In the genomic region with DNA sequence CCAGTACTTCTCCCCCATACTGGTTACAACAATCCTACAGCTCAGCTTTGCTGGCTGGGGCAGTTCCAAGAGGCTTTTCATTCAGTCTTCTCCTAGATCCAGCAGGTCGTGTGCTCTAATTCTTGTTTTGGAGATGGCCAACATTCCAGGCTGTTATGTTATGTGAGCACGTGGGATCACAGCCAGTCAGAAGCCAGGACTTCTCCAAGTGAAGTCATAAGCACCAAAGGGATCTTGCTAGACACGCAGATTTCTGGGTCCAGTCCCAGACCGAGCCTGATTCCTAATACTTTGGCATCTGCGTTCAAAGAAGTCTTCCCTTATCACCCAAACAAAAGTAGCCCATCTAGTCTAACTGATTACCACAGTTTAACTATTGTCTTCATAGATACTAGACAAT, we compare ENCODE assay signal across 1 cellular context.
TF ChIP-seq lines count a peak whose summit lies in the region.

No MANE protein-coding gene starts in this region.

TF ChIP-seq in HEK293, 187 proteins besides CTCF, POLR2A, EP300 and RAD21 (continued from another document and continues in another):
- TF ChIP-seq, protein P1, sequence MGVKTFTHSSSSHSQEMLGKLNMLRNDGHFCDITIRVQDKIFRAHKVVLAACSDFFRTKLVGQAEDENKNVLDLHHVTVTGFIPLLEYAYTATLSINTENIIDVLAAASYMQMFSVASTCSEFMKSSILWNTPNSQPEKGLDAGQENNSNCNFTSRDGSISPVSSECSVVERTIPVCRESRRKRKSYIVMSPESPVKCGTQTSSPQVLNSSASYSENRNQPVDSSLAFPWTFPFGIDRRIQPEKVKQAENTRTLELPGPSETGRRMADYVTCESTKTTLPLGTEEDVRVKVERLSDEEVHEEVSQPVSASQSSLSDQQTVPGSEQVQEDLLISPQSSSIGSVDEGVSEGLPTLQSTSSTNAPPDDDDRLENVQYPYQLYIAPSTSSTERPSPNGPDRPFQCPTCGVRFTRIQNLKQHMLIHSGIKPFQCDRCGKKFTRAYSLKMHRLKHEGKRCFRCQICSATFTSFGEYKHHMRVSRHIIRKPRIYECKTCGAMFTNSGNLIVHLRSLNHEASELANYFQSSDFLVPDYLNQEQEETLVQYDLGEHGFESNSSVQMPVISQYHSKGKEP (tag by site-specific recombination; IDR thresholded peaks at IDR 0.05) = no peak
- TF ChIP-seq SETDB1 (IDR thresholded peaks at IDR 0.05; ENCODE audit: insufficient read length, low read length) (no peak), ZNF600 (tag by site-specific recombination; IDR thresholded peaks at IDR 0.05) (peak; percentile 88), ZNF791 (tag by site-specific recombination; IDR thresholded peaks at IDR 0.05) (no peak), ZNF776 (tag by site-specific recombination; IDR thresholded peaks at IDR 0.05; ENCODE audit: borderline replicate concordance) (no peak), ZNF174 (tag by site-specific recombination; IDR thresholded peaks at IDR 0.05) (no peak), ZNF521 (tag by site-specific recombination; IDR thresholded peaks at IDR 0.05) (no peak), KLF8 (tag by site-specific recombination; IDR thresholded peaks at IDR 0.05) (no peak), KLF16 (tag by site-specific recombination; IDR thresholded peaks at IDR 0.05) (no peak), KLF1 (tag by site-specific recombination; IDR thresholded peaks at IDR 0.05) (no peak), ZEB2 (tag by site-specific recombination; IDR thresholded peaks at IDR 0.05) (peak; percentile 25; the same call in 1 of the 2 replicates), ZNF23 (tag by site-specific recombination; IDR thresholded peaks at IDR 0.05; ENCODE audit: borderline replicate concordance) (no peak), GLIS2 (tag by site-specific recombination; IDR thresholded peaks at IDR 0.05) (no peak), ZNF664 (tag by site-specific recombination; IDR thresholded peaks at IDR 0.05) (no peak), HOXD13 (CRISPR knock-in tag; IDR thresholded peaks at IDR 0.05; ENCODE audit: borderline replicate concordance) (no peak), ZNF10 (tag by site-specific recombination; IDR thresholded peaks at IDR 0.05) (no peak), ZFHX2 (tag by site-specific recombination; conservative IDR thresholded peaks at IDR 0.05) (no peak), ZNF514 (tag by site-specific recombination; IDR thresholded peaks at IDR 0.05) (no peak), ZFP37 (tag by site-specific recombination; IDR thresholded peaks at IDR 0.05) (no peak), ZNF2 (tag by site-specific recombination; IDR thresholded peaks at IDR 0.05) (no peak), ZNF404 (tag by site-specific recombination; IDR thresholded peaks at IDR 0.05) (no peak), GLIS1 (tag by site-specific recombination; IDR thresholded peaks at IDR 0.05) (no peak), ZNF335 (tag by site-specific recombination; conservative IDR thresholded peaks at IDR 0.05) (peak; percentile 35), ZNF324 (tag by site-specific recombination; IDR thresholded peaks at IDR 0.05) (no peak), ZBTB17 (tag by site-specific recombination; IDR thresholded peaks at IDR 0.05) (peak; percentile 63), ZNF660 (tag by site-specific recombination; IDR thresholded peaks at IDR 0.05) (peak; percentile 21; the same call in 1 of the 2 replicates), BCL11A (tag by site-specific recombination; IDR thresholded peaks at IDR 0.05; ENCODE audit: low read depth) (no peak), ZNF670 (tag by site-specific recombination; IDR thresholded peaks at IDR 0.05; ENCODE audit: low read depth) (no peak), ZNF202 (tag by site-specific recombination; IDR thresholded peaks at IDR 0.05; ENCODE audit: borderline replicate concordance) (no peak), FEZF1 (tag by site-specific recombination; IDR thresholded peaks at IDR 0.05) (no peak), ZNF248 (tag by site-specific recombination; IDR thresholded peaks at IDR 0.05) (no peak), ZNF391 (tag by site-specific recombination; IDR thresholded peaks at IDR 0.05; ENCODE audit: borderline replicate concordance, low read depth) (no peak), ZNF843 (tag by site-specific recombination; IDR thresholded peaks at IDR 0.05) (no peak), ZSCAN30 (tag by site-specific recombination; IDR thresholded peaks at IDR 0.05) (no peak), ZNF501 (tag by site-specific recombination; IDR thresholded peaks at IDR 0.05) (no peak), ZNF658 (tag by site-specific recombination; IDR thresholded peaks at IDR 0.05) (no peak), KLF10 (tag by site-specific recombination; IDR thresholded peaks at IDR 0.05) (no peak)
- TF ChIP-seq, protein P2, sequence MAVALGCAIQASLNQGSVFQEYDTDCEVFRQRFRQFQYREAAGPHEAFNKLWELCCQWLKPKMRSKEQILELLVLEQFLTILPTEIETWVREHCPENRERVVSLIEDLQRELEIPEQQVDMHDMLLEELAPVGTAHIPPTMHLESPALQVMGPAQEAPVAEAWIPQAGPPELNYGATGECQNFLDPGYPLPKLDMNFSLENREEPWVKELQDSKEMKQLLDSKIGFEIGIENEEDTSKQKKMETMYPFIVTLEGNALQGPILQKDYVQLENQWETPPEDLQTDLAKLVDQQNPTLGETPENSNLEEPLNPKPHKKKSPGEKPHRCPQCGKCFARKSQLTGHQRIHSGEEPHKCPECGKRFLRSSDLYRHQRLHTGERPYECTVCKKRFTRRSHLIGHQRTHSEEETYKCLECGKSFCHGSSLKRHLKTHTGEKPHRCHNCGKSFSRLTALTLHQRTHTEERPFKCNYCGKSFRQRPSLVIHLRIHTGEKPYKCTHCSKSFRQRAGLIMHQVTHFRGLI (tag by site-specific recombination; IDR thresholded peaks at IDR 0.05) = peak; percentile 38; the same call in 1 of the 2 replicates
- TF ChIP-seq, protein P3, sequence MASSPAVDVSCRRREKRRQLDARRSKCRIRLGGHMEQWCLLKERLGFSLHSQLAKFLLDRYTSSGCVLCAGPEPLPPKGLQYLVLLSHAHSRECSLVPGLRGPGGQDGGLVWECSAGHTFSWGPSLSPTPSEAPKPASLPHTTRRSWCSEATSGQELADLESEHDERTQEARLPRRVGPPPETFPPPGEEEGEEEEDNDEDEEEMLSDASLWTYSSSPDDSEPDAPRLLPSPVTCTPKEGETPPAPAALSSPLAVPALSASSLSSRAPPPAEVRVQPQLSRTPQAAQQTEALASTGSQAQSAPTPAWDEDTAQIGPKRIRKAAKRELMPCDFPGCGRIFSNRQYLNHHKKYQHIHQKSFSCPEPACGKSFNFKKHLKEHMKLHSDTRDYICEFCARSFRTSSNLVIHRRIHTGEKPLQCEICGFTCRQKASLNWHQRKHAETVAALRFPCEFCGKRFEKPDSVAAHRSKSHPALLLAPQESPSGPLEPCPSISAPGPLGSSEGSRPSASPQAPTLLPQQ (tag by site-specific recombination; IDR thresholded peaks at IDR 0.05) = 0 out of 2 replicates have a peak, but pooled peaks have one; percentile 15
- TF ChIP-seq, protein P4, sequence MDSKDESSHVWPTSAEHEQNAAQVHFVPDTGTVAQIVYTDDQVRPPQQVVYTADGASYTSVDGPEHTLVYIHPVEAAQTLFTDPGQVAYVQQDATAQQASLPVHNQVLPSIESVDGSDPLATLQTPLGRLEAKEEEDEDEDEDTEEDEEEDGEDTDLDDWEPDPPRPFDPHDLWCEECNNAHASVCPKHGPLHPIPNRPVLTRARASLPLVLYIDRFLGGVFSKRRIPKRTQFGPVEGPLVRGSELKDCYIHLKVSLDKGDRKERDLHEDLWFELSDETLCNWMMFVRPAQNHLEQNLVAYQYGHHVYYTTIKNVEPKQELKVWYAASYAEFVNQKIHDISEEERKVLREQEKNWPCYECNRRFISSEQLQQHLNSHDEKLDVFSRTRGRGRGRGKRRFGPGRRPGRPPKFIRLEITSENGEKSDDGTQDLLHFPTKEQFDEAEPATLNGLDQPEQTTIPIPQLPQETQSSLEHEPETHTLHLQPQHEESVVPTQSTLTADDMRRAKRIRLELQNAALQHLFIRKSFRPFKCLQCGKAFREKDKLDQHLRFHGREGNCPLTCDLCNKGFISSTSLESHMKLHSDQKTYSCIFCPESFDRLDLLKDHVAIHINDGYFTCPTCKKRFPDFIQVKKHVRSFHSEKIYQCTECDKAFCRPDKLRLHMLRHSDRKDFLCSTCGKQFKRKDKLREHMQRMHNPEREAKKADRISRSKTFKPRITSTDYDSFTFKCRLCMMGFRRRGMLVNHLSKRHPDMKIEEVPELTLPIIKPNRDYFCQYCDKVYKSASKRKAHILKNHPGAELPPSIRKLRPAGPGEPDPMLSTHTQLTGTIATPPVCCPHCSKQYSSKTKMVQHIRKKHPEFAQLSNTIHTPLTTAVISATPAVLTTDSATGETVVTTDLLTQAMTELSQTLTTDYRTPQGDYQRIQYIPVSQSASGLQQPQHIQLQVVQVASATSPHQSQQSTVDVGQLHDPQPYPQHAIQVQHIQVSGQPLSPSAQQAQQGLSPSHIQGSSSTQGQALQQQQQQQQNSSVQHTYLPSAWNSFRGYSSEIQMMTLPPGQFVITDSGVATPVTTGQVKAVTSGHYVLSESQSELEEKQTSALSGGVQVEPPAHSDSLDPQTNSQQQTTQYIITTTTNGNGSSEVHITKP (tag by site-specific recombination; IDR thresholded peaks at IDR 0.05) = peak; percentile 61; the same call in 1 of the 2 replicates
- TF ChIP-seq, protein P5, sequence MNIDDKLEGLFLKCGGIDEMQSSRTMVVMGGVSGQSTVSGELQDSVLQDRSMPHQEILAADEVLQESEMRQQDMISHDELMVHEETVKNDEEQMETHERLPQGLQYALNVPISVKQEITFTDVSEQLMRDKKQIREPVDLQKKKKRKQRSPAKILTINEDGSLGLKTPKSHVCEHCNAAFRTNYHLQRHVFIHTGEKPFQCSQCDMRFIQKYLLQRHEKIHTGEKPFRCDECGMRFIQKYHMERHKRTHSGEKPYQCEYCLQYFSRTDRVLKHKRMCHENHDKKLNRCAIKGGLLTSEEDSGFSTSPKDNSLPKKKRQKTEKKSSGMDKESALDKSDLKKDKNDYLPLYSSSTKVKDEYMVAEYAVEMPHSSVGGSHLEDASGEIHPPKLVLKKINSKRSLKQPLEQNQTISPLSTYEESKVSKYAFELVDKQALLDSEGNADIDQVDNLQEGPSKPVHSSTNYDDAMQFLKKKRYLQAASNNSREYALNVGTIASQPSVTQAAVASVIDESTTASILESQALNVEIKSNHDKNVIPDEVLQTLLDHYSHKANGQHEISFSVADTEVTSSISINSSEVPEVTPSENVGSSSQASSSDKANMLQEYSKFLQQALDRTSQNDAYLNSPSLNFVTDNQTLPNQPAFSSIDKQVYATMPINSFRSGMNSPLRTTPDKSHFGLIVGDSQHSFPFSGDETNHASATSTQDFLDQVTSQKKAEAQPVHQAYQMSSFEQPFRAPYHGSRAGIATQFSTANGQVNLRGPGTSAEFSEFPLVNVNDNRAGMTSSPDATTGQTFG (tag by site-specific recombination; IDR thresholded peaks at IDR 0.05; ENCODE audit: borderline replicate concordance) = no peak
- TF ChIP-seq, protein P6, sequence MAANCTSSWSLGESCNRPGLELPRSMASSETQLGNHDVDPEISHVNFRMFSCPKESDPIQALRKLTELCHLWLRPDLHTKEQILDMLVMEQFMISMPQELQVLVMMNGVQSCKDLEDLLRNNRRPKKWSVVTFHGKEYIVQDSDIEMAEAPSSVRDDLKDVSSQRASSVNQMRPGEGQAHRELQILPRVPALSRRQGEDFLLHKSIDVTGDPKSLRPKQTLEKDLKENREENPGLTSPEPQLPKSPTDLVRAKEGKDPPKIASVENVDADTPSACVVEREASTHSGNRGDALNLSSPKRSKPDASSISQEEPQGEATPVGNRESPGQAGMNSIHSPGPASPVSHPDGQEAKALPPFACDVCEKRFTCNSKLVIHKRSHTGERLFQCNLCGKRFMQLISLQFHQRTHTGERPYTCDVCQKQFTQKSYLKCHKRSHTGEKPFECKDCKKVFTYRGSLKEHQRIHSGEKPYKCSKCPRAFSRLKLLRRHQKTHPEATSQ (tag by site-specific recombination; IDR thresholded peaks at IDR 0.05) = no peak
- TF ChIP-seq, protein P7, sequence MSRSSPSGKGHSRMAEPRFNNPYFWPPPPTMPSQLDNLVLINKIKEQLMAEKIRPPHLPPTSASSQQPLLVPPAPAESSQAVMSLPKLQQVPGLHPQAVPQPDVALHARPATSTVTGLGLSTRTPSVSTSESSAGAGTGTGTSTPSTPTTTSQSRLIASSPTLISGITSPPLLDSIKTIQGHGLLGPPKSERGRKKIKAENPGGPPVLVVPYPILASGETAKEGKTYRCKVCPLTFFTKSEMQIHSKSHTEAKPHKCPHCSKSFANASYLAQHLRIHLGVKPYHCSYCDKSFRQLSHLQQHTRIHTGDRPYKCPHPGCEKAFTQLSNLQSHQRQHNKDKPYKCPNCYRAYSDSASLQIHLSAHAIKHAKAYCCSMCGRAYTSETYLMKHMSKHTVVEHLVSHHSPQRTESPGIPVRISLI (tag by site-specific recombination; IDR thresholded peaks at IDR 0.05) = no peak
- TF ChIP-seq, protein P8, sequence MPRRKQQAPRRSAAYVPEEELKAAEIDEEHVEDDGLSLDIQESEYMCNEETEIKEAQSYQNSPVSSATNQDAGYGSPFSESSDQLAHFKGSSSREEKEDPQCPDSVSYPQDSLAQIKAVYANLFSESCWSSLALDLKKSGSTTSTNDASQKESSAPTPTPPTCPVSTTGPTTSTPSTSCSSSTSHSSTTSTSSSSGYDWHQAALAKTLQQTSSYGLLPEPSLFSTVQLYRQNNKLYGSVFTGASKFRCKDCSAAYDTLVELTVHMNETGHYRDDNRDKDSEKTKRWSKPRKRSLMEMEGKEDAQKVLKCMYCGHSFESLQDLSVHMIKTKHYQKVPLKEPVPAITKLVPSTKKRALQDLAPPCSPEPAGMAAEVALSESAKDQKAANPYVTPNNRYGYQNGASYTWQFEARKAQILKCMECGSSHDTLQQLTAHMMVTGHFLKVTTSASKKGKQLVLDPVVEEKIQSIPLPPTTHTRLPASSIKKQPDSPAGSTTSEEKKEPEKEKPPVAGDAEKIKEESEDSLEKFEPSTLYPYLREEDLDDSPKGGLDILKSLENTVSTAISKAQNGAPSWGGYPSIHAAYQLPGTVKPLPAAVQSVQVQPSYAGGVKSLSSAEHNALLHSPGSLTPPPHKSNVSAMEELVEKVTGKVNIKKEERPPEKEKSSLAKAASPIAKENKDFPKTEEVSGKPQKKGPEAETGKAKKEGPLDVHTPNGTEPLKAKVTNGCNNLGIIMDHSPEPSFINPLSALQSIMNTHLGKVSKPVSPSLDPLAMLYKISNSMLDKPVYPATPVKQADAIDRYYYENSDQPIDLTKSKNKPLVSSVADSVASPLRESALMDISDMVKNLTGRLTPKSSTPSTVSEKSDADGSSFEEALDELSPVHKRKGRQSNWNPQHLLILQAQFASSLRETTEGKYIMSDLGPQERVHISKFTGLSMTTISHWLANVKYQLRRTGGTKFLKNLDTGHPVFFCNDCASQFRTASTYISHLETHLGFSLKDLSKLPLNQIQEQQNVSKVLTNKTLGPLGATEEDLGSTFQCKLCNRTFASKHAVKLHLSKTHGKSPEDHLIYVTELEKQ (tag by site-specific recombination; IDR thresholded peaks at IDR 0.05; ENCODE audit: borderline replicate concordance) = no peak
